8 cellular contexts compared by ENCODE assay signal in genomic region chr12:109428038-109428629, GRCh38. TPM values are rescaled to one million over a fixed set of nuclear protein-coding genes. Genes with fewer than 3 reads are reported as not detected.
DNase-seq lines count a peak whose midpoint lies in the region; ATAC-seq, FAIRE-seq and TF ChIP-seq lines count a peak whose summit lies in the region.
"Had no signal": no experiment of that assay in that cellular context is flagged by ENCODE, and none has a peak within 500 bp of the region (broad histone marks: within the 10 kb centered on the region; RNA-seq: fewer than 3 reads in every experiment).

No MANE protein-coding gene starts in this region.

- no peaks in the 10 kb centered on the region for H3K36me3 Mint-ChIP-seq in natural killer cell treated with Interleukin-12 subunit alpha and Interleukin-12 subunit beta and Interleukin-15 and Interleukin-18, amount 100 ng/mL, for 72 hours
- H3K36me3 Mint-ChIP-seq in stimulated activated naive B cell treated with anti-CD40 and anti-IgM and Interleukin-4, amounts not matched to agents 10 μg/mL and 1 μg/mL and 100 μg/mL, for 72 hours, result no peaks in the 10 kb centered on the region

- no peaks in the 10 kb centered on the region for H4K20me1 ChIP-seq in OCI-LY1 (ENCODE audit: insufficient read depth, low read length)

- H2AFZ ChIP-seq in OCI-LY1 (ENCODE audit: low read length), result no peak overlapping the region

- H3K9me3 ChIP-seq in OCI-LY1 (ENCODE audit: low read length) (no peaks in the 10 kb centered on the region), esophagus muscularis mucosa (no peaks in the 10 kb centered on the region)

- H3K79me2 ChIP-seq in OCI-LY1 (ENCODE audit: insufficient read depth, low read length), result no peaks in the 10 kb centered on the region

- no peak overlapping the region for H3K4me2 ChIP-seq in OCI-LY1 (ENCODE audit: low read length)

- no peaks in the 10 kb centered on the region for H3K9me3 Mint-ChIP-seq in natural killer cell treated with Interleukin-12 subunit alpha and Interleukin-12 subunit beta and Interleukin-15 and Interleukin-18, amount 100 ng/mL, for 72 hours
- H3K9me3 Mint-ChIP-seq in stimulated activated naive B cell treated with anti-CD40 and anti-IgM and Interleukin-4, amounts not matched to agents 10 μg/mL and 1 μg/mL and 100 μg/mL, for 72 hours, result peaks cover 3 to 7% of the 10 kb centered on the region in 2 donors

- peak; percentile 81 to 86 for ATAC-seq in natural killer cell treated with Interleukin-12 subunit alpha and Interleukin-12 subunit beta and Interleukin-15 and Interleukin-18, amount 100 ng/mL, for 72 hours
- peak; percentile 85 to 88 for ATAC-seq in stimulated activated naive B cell treated with anti-CD40 and anti-IgM and Interleukin-4, amounts not matched to agents 10 μg/mL and 1 μg/mL and 100 μg/mL, for 72 hours (replicated peaks)

- DNase-seq in GM12891 (ENCODE audit: insufficient read length, low spot score) (peak; percentile 60), HuH-7 (ENCODE audit: low spot score) (peak; percentile 77), activated T-cell treated with anti-CD3 and anti-CD28 coated beads for 24 hours (ENCODE audit: low read depth) (peak; percentile 45), esophagus muscularis mucosa (ENCODE audit: extremely low spot score) (no peak)
- DNase-seq in natural killer cell treated with Interleukin-12 subunit alpha and Interleukin-12 subunit beta and Interleukin-15 and Interleukin-18, amount 100 ng/mL, for 72 hours (ENCODE audit: low spot score), result peak; percentile 85
- DNase-seq in stimulated activated naive B cell treated with anti-CD40 and anti-IgM and Interleukin-4, amounts not matched to agents 10 μg/mL and 1 μg/mL and 100 μg/mL, for 72 hours, result peak; percentile 48

- no peaks in the 10 kb centered on the region for H3K4me1 ChIP-seq in OCI-LY1 (ENCODE audit: insufficient read depth, low read length, severe bottlenecking)
- H3K4me1 ChIP-seq in esophagus muscularis mucosa, result peaks cover 8 to 13% (median 10%) of the 10 kb centered on the region in 4 donors

- H3K27me3 ChIP-seq in OCI-LY1 (ENCODE audit: insufficient read depth, low read length), result no peaks in the 10 kb centered on the region
- H3K27me3 ChIP-seq in esophagus muscularis mucosa, result peaks cover 0 to 2% (median 0%) of the 10 kb centered on the region in 4 donors

- H3K27me3 Mint-ChIP-seq in natural killer cell treated with Interleukin-12 subunit alpha and Interleukin-12 subunit beta and Interleukin-15 and Interleukin-18, amount 100 ng/mL, for 72 hours, result peaks cover 9 to 11% of the 10 kb centered on the region in 2 donors
- peaks cover 13 to 17% of the 10 kb centered on the region in 2 donors for H3K27me3 Mint-ChIP-seq in stimulated activated naive B cell treated with anti-CD40 and anti-IgM and Interleukin-4, amounts not matched to agents 10 μg/mL and 1 μg/mL and 100 μg/mL, for 72 hours

- no peak overlapping the region for H3K4me3 Mint-ChIP-seq in natural killer cell treated with Interleukin-12 subunit alpha and Interleukin-12 subunit beta and Interleukin-15 and Interleukin-18, amount 100 ng/mL, for 72 hours
- H3K4me3 Mint-ChIP-seq in stimulated activated naive B cell treated with anti-CD40 and anti-IgM and Interleukin-4, amounts not matched to agents 10 μg/mL and 1 μg/mL and 100 μg/mL, for 72 hours, result no peak overlapping the region

- FAIRE-seq in GM12891 (lab: Jason Lieb, UNC), result peak; percentile 72

- H3K27ac ChIP-seq in OCI-LY1 (ENCODE audit: low read depth, low read length, poor library complexity, severe bottlenecking) (no peak overlapping the region), esophagus muscularis mucosa (replicated peaks in 1 of 4) (no peak overlapping the region)
- H3K27ac ChIP-seq: skin epidermis had no signal

- H3K9ac ChIP-seq in OCI-LY1 (ENCODE audit: low read length), result no peak overlapping the region

- no peaks in the 10 kb centered on the region for H3F3A ChIP-seq in OCI-LY1 (ENCODE audit: insufficient read depth, low read length)

- peaks cover 6 to 8% of the 10 kb centered on the region in 2 donors for H3K4me1 Mint-ChIP-seq in natural killer cell treated with Interleukin-12 subunit alpha and Interleukin-12 subunit beta and Interleukin-15 and Interleukin-18, amount 100 ng/mL, for 72 hours (ENCODE audit: low read depth in 2 of 2)
- peaks cover 3 to 8% of the 10 kb centered on the region in 2 donors for H3K4me1 Mint-ChIP-seq in stimulated activated naive B cell treated with anti-CD40 and anti-IgM and Interleukin-4, amounts not matched to agents 10 μg/mL and 1 μg/mL and 100 μg/mL, for 72 hours

- H3K36me3 ChIP-seq in OCI-LY1 (ENCODE audit: insufficient read depth, low read length) (no peaks in the 10 kb centered on the region), esophagus muscularis mucosa (no peaks in the 10 kb centered on the region)

- WGBS in esophagus muscularis mucosa, result 26% methylated on average over 8 of the region's 8 CpGs

- no peaks in the 10 kb centered on the region for H3K9me2 ChIP-seq in OCI-LY1 (ENCODE audit: low read depth, low read length)

- TF ChIP-seq CTCF in OCI-LY1 (IDR thresholded peaks at IDR 0.05; ENCODE audit: low read length) (peak; percentile 68), esophagus muscularis mucosa (IDR thresholded peaks at IDR 0.05) (peak; percentile 92 to 98 (median 96))

- no peak overlapping the region for H3K27ac Mint-ChIP-seq in natural killer cell treated with Interleukin-12 subunit alpha and Interleukin-12 subunit beta and Interleukin-15 and Interleukin-18, amount 100 ng/mL, for 72 hours
- H3K27ac Mint-ChIP-seq in stimulated activated naive B cell treated with anti-CD40 and anti-IgM and Interleukin-4, amounts not matched to agents 10 μg/mL and 1 μg/mL and 100 μg/mL, for 72 hours, result no peak overlapping the region

- intact Hi-C loops in esophagus muscularis mucosa (cut with DNase I), result loop anchor here (10.0 kb wide), 1 partner anchor 347 kb away; no protein-coding TSS in a partner anchor

- H3K4me3 ChIP-seq in OCI-LY1 (ENCODE audit: low read depth, low read length, poor library complexity, severe bottlenecking), result no peak overlapping the region
- no peak overlapping the region for H3K4me3 ChIP-seq in esophagus muscularis mucosa
- H3K4me3 ChIP-seq: skin epidermis had no signal

- no peak for TF ChIP-seq EP300 in esophagus muscularis mucosa (IDR thresholded peaks at IDR 0.05)

- TF ChIP-seq POLR2A in GM12891 (IDR thresholded peaks at IDR 0.05; ENCODE audit: low read depth, low read length) (no peak), esophagus muscularis mucosa (IDR thresholded peaks at IDR 0.05; ENCODE audit: low read depth) (no peak)

TF ChIP-seq in GM12891, 5 proteins besides CTCF, POLR2A, EP300 and RAD21:
- TF ChIP-seq PAX5 (IDR thresholded peaks at IDR 0.05; ENCODE audit: insufficient read depth, low read length, severe bottlenecking), result no peak
- TF ChIP-seq TAF1 (IDR thresholded peaks at IDR 0.05; ENCODE audit: low read depth, low read length), result no peak
- TF ChIP-seq POLR2AphosphoS5 (IDR thresholded peaks at IDR 0.05; ENCODE audit: low read depth, low read length), result no peak
- TF ChIP-seq POU2F2 (IDR thresholded peaks at IDR 0.05; ENCODE audit: low read depth, low read length), result no peak
- no peak for TF ChIP-seq SPI1 (IDR thresholded peaks at IDR 0.05; ENCODE audit: low read depth, low read length)
TF ChIP-seq in GM12891: peak in this region for 0.

RNA-seq across cellular contexts. Expression of gene KCTD10, which starts 49.0 kb away (rescaled TPM):
- polyA plus RNA-seq in GM12891 (2012; ENCODE audit: low read depth, missing spikeins), result 18.8 TPM
- 100 to 1,000 TPM in 2 of 4 donors, 10 to 100 TPM in 2; 90.7 to 115 (median 104) TPM for total RNA-seq in esophagus muscularis mucosa
- total RNA-seq in natural killer cell treated with Interleukin-12 subunit alpha and Interleukin-12 subunit beta and Interleukin-15 and Interleukin-18, amount 100 ng/mL, for 72 hours, result 10 to 100 TPM; 49.9 to 92.0 TPM

RNA-seq across cellular contexts. Expression of gene UBE3B, which starts 49.3 kb away (rescaled TPM):
- polyA plus RNA-seq in GM12891 (2012; ENCODE audit: low read depth, missing spikeins), result 12.9 TPM
- total RNA-seq in esophagus muscularis mucosa, result 10 to 100 TPM; 42.4 to 59.2 (median 49.1) TPM
- 10 to 100 TPM; 38.9 to 39.2 TPM for total RNA-seq in natural killer cell treated with Interleukin-12 subunit alpha and Interleukin-12 subunit beta and Interleukin-15 and Interleukin-18, amount 100 ng/mL, for 72 hours
